ENCODE assay signal across 8 cellular contexts in the genomic region with DNA sequence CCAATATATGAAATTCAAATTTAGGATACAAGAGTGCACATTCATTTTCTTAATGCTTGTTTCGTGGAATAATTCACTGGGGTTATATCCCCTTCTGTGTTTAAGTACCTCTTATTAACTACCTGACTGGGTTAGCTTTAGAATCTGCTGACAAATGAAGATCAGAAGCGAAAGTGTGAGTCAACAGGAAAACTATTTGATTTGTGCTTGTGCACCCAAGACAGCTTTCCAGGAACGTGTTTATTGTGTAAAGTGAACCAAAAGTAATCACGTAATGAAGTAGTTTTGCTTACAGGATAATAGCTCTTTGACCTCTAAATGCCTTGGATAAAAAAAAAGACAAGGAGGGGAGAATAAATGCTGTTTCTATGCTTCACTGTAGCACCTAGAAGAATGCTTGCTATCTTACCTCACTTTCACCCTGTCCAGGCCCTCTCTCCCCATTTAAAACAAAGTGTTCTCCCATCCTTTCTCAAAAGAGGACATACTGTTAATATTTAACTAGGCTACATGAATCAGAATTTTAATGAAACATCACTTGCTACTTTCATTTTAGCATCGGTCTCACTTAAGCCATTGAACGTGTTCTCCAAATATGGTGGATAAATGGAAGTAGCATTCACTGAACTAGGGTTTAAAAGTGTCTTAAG.
DNase-seq lines count a peak whose midpoint lies in the region; ATAC-seq lines count a peak whose summit lies in the region.
"Had no signal": no experiment of that assay in that cellular context is flagged by ENCODE, and none has a peak within 500 bp of the region (broad histone marks: within the 10 kb centered on the region; RNA-seq: fewer than 3 reads in every experiment).

No MANE protein-coding gene starts in this region.

- peak overlapping the region; percentile 36 for H3K27ac Mint-ChIP-seq in activated CD4-positive, alpha-beta memory T cell treated with anti-CD3 and anti-CD28 coated beads, Interleukin-2, amount 10 ng/mL, durations not matched to agents 7 days and 5 days
- no peak overlapping the region for H3K27ac Mint-ChIP-seq in effector memory CD8-positive, alpha-beta T cell
- H3K27ac Mint-ChIP-seq: activated T-helper 2 cell treated with anti-CD3 and anti-CD28 coated beads, Interferon-gamma antibody, Interleukin-2, Interleukin-4, amounts not matched to agents 10 μg/mL and 5 μg/mL and 100 μg/mL, durations not matched to agents 14 hours and 24 hours and 36 hours had no signal

- ATAC-seq in GM18867 (IDR thresholded peaks at IDR 0.05; ENCODE audit: unreplicated experiment) (peak; percentile 58), HG02798 (IDR thresholded peaks at IDR 0.05; ENCODE audit: poor library complexity, unreplicated experiment) (peak; percentile 66), GM21723 (IDR thresholded peaks at IDR 0.05; ENCODE audit: unreplicated experiment) (no peak)
- ATAC-seq in effector memory CD8-positive, alpha-beta T cell (replicated peaks), result no peak

- H3K27me3 Mint-ChIP-seq in activated CD4-positive, alpha-beta memory T cell treated with anti-CD3 and anti-CD28 coated beads, Interleukin-2, amount 10 ng/mL, durations not matched to agents 7 days and 5 days, result no peaks in the 10 kb centered on the region
- no peaks in the 10 kb centered on the region for H3K27me3 Mint-ChIP-seq in effector memory CD8-positive, alpha-beta T cell

- CTCF ChIA-PET in activated CD4-positive, alpha-beta memory T cell treated with anti-CD3 and anti-CD28 coated beads, Interleukin-2, amount 10 ng/mL, durations not matched to agents 7 days and 5 days (lab: Charles Lee), result no interaction called here

- no peaks in the 10 kb centered on the region for H3K9me3 Mint-ChIP-seq in activated CD4-positive, alpha-beta memory T cell treated with anti-CD3 and anti-CD28 coated beads, Interleukin-2, amount 10 ng/mL, durations not matched to agents 7 days and 5 days
- no peaks in the 10 kb centered on the region for H3K9me3 Mint-ChIP-seq in effector memory CD8-positive, alpha-beta T cell
- H3K9me3 Mint-ChIP-seq: activated T-helper 2 cell treated with anti-CD3 and anti-CD28 coated beads, Interferon-gamma antibody, Interleukin-2, Interleukin-4, amounts not matched to agents 10 μg/mL and 5 μg/mL and 100 μg/mL, durations not matched to agents 14 hours and 24 hours and 36 hours had no signal

- no peaks in the 10 kb centered on the region for H3K36me3 Mint-ChIP-seq in activated CD4-positive, alpha-beta memory T cell treated with anti-CD3 and anti-CD28 coated beads, Interleukin-2, amount 10 ng/mL, durations not matched to agents 7 days and 5 days (ENCODE audit: low read depth)
- peaks cover 3% of the 10 kb centered on the region for H3K36me3 Mint-ChIP-seq in effector memory CD8-positive, alpha-beta T cell (ENCODE audit: insufficient read depth)

- POLR2A ChIA-PET in activated CD4-positive, alpha-beta memory T cell treated with anti-CD3 and anti-CD28 coated beads, Interleukin-2, amount 10 ng/mL, durations not matched to agents 7 days and 5 days (lab: Charles Lee), result no interaction called here

- DNase-seq in activated CD4-positive, alpha-beta memory T cell treated with anti-CD3 and anti-CD28 coated beads, Interleukin-2, amount 10 ng/mL, durations not matched to agents 7 days and 5 days, result no peak
- DNase-seq in non-pigmented ciliary epithelial cell (ENCODE audit: low read depth), result peak; percentile 1
- no peak for DNase-seq in NCI-H510A (lab: John Stamatoyannopoulos, UW)
- no peak for DNase-seq in effector memory CD8-positive, alpha-beta T cell

- no peak overlapping the region for H3K4me3 Mint-ChIP-seq in activated CD4-positive, alpha-beta memory T cell treated with anti-CD3 and anti-CD28 coated beads, Interleukin-2, amount 10 ng/mL, durations not matched to agents 7 days and 5 days
- no peak overlapping the region for H3K4me3 Mint-ChIP-seq in effector memory CD8-positive, alpha-beta T cell

- peaks cover 13% of the 10 kb centered on the region for H3K4me1 Mint-ChIP-seq in activated CD4-positive, alpha-beta memory T cell treated with anti-CD3 and anti-CD28 coated beads, Interleukin-2, amount 10 ng/mL, durations not matched to agents 7 days and 5 days
- peaks cover 0 to 7% of the 10 kb centered on the region in 2 donors for H3K4me1 Mint-ChIP-seq in effector memory CD8-positive, alpha-beta T cell (ENCODE audit: low read depth in 2 of 2)

Comparison
In these comparisons a context has a peak if more than half of its experiments do, and no peak if none do; other contexts are left out.
1. ATAC-seq: peak in GM18867 (single experiment) and HG02798 (single experiment); none in GM21723 (single experiment) and effector memory CD8-positive, alpha-beta T cell (single experiment).